Comparison of ENCODE assay signal across 26 cellular contexts in the genomic region with DNA sequence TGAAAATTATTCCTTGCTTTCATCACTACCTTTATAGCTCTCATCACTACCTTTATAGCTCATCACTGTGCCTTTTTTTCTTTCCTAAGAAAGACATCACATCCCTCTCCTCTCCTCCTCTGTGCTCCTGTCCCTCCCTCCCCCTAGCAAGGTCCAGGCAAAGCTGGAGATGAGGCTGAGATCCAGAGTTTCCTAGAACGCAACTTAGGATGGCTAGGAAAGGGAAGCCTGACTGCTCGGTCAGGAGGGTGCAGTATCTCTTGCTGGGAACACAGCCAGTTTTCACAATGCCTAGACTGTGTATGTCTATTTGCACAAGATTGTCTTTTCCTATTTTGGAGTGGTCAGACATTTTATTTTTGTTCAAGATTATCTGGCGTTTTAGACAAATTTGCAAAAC. TPM values are rescaled to one million over a fixed set of nuclear protein-coding genes. Genes with fewer than 3 reads are reported as not detected.
"Had no signal": no experiment of that assay in that cellular context is flagged by ENCODE, and none has a peak within 500 bp of the region (broad histone marks: within the 10 kb centered on the region; RNA-seq: fewer than 3 reads in every experiment).

No MANE protein-coding gene starts in this region.

- H3K9me3 ChIP-seq: adrenal gland, breast epithelium, Peyer's patch had no signal

- H3K4me3 ChIP-seq: adrenal gland, breast epithelium, Peyer's patch had no signal

- DNase-seq: activated B cell treated with CpG ODN at 0.5 μM for 24 hours; activated CD4-positive, alpha-beta T cell treated with anti-CD3 and anti-CD28 coated beads for 1 hour; activated CD4-positive, alpha-beta T cell treated with anti-CD3 and anti-CD28 coated beads, Interleukin-2, amount 10 ng/mL, durations not matched to agents 24 days and 14 days; activated CD4-positive, alpha-beta T cell treated with anti-CD3 and anti-CD28 coated beads, Interleukin-2, amount 50 U/mL, for 48 hours; activated CD8-positive, alpha-beta memory T cell treated with anti-CD3 and anti-CD28 coated beads, Interleukin-2, amount 10 ng/mL, durations not matched to agents 7 days and 5 days; activated gamma-delta T cell; activated naive CD4-positive, alpha-beta T cell treated with anti-CD3 and anti-CD28 coated beads for 36 hours; activated naive CD8-positive, alpha-beta T cell treated with anti-CD3 and anti-CD28 coated beads, Interleukin-2, amount 10 ng/mL, durations not matched to agents 7 days and 5 days; activated T-cell treated with anti-CD3 and anti-CD28 coated beads, Interleukin-2, amount 50 U/mL, for 24 hours; adrenal gland; aorta; central memory CD4-positive, alpha-beta T cell; MM.1S; NCI-H1105; NCI-H1436; NCI-H1694 treated with DMSO at 0.1 percent for 48 hours; NCI-H2029 treated with DMSO at 0.1 percent for 48 hours; NCI-H510A treated with DMSO at 0.1 percent for 48 hours; NCI-H69; NK-92 treated with Interleukin-12 subunit alpha and Interleukin-12 subunit beta, amount 100 ng/mL, for 24 hours; Peyer's patch; SHP77 treated with DMSO at 0.1 percent for 48 hours; T-helper 9 cell had no signal

- H3K27me3 ChIP-seq: adrenal gland, breast epithelium, Peyer's patch had no signal

- H3K27ac ChIP-seq: adrenal gland, breast epithelium, Peyer's patch, RWPE1 had no signal

- ATAC-seq: activated CD8-positive, alpha-beta memory T cell treated with anti-CD3 and anti-CD28 coated beads, Interleukin-2, amount 10 ng/mL, durations not matched to agents 7 days and 5 days; activated T-helper 17 cell treated with anti-CD3 and anti-CD28 coated beads, Interleukin-2, amount 50 U/mL, for 72 hours had no signal

- H3K4me1 ChIP-seq: adrenal gland, breast epithelium, Peyer's patch had no signal

- H3K36me3 ChIP-seq: breast epithelium had no signal

RNA-seq across cellular contexts. Expression of a gene that starts 24.7 kb away (rescaled TPM):
- total RNA-seq: activated B cell treated with CpG ODN at 0.5 μM for 24 hours had no signal
